Comparison of ENCODE assay signal across 31 cellular contexts in the genomic region with DNA sequence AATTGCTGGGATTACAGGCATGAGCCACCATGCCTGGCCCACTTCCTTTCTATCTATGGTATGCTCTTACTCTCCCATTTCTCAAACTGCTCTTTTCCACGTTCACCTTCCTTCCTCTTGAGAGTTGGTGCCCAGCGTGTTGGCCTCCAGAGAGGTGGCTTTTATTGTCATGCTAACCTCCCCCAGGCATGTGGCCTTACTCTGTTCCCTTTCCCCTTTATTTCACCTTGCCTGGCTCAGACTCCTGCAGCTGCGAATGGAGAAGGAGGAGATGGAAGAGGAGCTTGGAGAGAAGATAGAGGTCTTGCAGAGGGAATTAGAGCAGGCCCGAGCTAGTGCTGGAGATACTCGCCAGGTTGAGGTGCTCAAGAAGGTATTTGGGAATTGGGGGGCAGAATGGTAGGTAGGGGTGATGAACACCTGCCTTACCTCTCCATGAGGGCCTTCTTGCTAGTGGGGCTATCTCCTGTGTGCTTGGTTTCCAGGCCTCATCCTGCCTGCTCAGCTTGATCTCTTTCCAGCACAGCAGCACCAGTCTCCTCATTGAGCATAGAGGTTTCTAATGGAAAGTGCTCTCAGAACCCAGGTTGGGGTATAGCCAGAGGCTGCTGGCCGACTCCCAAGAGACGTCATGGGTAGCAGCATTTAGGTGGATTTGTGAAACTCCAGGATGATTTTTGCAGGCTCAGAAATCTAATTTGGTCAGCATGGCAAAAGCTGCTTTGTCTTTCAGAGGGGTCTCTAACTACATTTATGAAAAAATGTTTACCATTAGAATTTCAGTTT.
"Had no signal": no experiment of that assay in that cellular context is flagged by ENCODE, and none has a peak within 500 bp of the region (broad histone marks: within the 10 kb centered on the region; RNA-seq: fewer than 3 reads in every experiment).

No MANE protein-coding gene starts in this region.

- H3K9me3 ChIP-seq: breast epithelium, esophagus squamous epithelium, heart right ventricle, left lung, lower lobe of right lung, pancreas, psoas muscle, tibial nerve had no signal

- H3K27me3 Mint-ChIP-seq: activated CD4-positive, alpha-beta memory T cell treated with anti-CD3 and anti-CD28 coated beads, Interleukin-2, amount 10 ng/mL, durations not matched to agents 7 days and 5 days; activated CD4-positive, alpha-beta T cell treated with anti-CD3 and anti-CD28 coated beads, Interleukin-2, amount 10 ng/mL, durations not matched to agents 7 days and 5 days; activated T-helper 17 cell treated with anti-CD3 and anti-CD28 coated beads, Interleukin-2, amount 50 U/mL, for 72 hours; naive thymus-derived CD8-positive, alpha-beta T cell; stimulated activated naive CD8-positive, alpha-beta T cell treated with anti-CD3 and anti-CD28 coated beads, Interleukin-15, amount 100 ng/mL, for 72 hours had no signal

- H3K4me3 Mint-ChIP-seq: activated CD4-positive, alpha-beta memory T cell treated with anti-CD3 and anti-CD28 coated beads, Interleukin-2, amount 10 ng/mL, durations not matched to agents 7 days and 5 days; activated CD4-positive, alpha-beta T cell treated with anti-CD3 and anti-CD28 coated beads, Interleukin-2, amount 10 ng/mL, durations not matched to agents 7 days and 5 days; activated T-cell treated with anti-CD3 and anti-CD28 coated beads, Interleukin-2, amount 50 U/mL, for 4 hours; activated T-helper 17 cell treated with anti-CD3 and anti-CD28 coated beads, Interleukin-2, amount 50 U/mL, for 72 hours; dendritic cell treated with granulocyte-macrophage colony-stimulating factor and Interleukin-4, amounts not matched to agents 40 ng/mL and 50 ng/mL, for 4 days; naive thymus-derived CD8-positive, alpha-beta T cell; neural crest cell; stimulated activated memory B cell treated with anti-CD40 and anti-IgM and Interleukin-4, amounts not matched to agents 10 μg/mL and 1 μg/mL and 100 μg/mL, for 72 hours; stimulated activated naive CD8-positive, alpha-beta T cell treated with anti-CD3 and anti-CD28 coated beads, Interleukin-15, amount 100 ng/mL, for 72 hours; T-helper 1 cell treated with Interleukin-12 subunit alpha and Interleukin-12 subunit beta and Interleukin-4 antibody, amounts not matched to agents 30 μg/mL and 1 μg/mL, for 36 hours had no signal

- ATAC-seq: activated naive CD4-positive, alpha-beta T cell treated with anti-CD3 and anti-CD28 coated beads, Interleukin-2, amount 50 U/mL, for 72 hours; activated T-cell treated with anti-CD3 and anti-CD28 coated beads, Interleukin-2, amount 50 U/mL, for 4 hours; activated T-helper 17 cell treated with anti-CD3 and anti-CD28 coated beads, Interleukin-2, amount 50 U/mL, for 72 hours; heart right ventricle; left lung; lower lobe of right lung; naive thymus-derived CD8-positive, alpha-beta T cell; pancreas; psoas muscle; stimulated activated memory B cell treated with anti-CD40 and anti-IgM and Interleukin-4, amounts not matched to agents 10 μg/mL and 1 μg/mL and 100 μg/mL, for 72 hours; stimulated activated naive CD8-positive, alpha-beta T cell treated with anti-CD3 and anti-CD28 coated beads, Interleukin-15, amount 100 ng/mL, for 72 hours had no signal

- H3K27ac Mint-ChIP-seq: activated CD4-positive, alpha-beta memory T cell treated with anti-CD3 and anti-CD28 coated beads, Interleukin-2, amount 10 ng/mL, durations not matched to agents 7 days and 5 days; activated CD4-positive, alpha-beta T cell treated with anti-CD3 and anti-CD28 coated beads, Interleukin-2, amount 10 ng/mL, durations not matched to agents 7 days and 5 days; activated naive CD4-positive, alpha-beta T cell treated with anti-CD3 and anti-CD28 coated beads, Interleukin-2, amount 50 U/mL, for 72 hours; activated T-helper 17 cell treated with anti-CD3 and anti-CD28 coated beads, Interleukin-2, amount 50 U/mL, for 72 hours; dendritic cell treated with granulocyte-macrophage colony-stimulating factor and Interleukin-4, amounts not matched to agents 40 ng/mL and 50 ng/mL, for 4 days; stimulated activated memory B cell treated with anti-CD40 and anti-IgM and Interleukin-4, amounts not matched to agents 10 μg/mL and 1 μg/mL and 100 μg/mL, for 72 hours; stimulated activated naive CD8-positive, alpha-beta T cell treated with anti-CD3 and anti-CD28 coated beads, Interleukin-15, amount 100 ng/mL, for 72 hours; T-helper 1 cell treated with Interleukin-12 subunit alpha and Interleukin-12 subunit beta and Interleukin-4 antibody, amounts not matched to agents 30 μg/mL and 1 μg/mL, for 36 hours had no signal

- H3K36me3 Mint-ChIP-seq: activated naive CD4-positive, alpha-beta T cell treated with anti-CD3 and anti-CD28 coated beads, Interleukin-2, amount 50 U/mL, for 72 hours; naive thymus-derived CD8-positive, alpha-beta T cell had no signal

- H3K4me1 Mint-ChIP-seq: activated CD4-positive, alpha-beta memory T cell treated with anti-CD3 and anti-CD28 coated beads, Interleukin-2, amount 10 ng/mL, durations not matched to agents 7 days and 5 days; activated CD4-positive, alpha-beta T cell treated with anti-CD3 and anti-CD28 coated beads, Interleukin-2, amount 10 ng/mL, durations not matched to agents 7 days and 5 days; activated T-helper 17 cell treated with anti-CD3 and anti-CD28 coated beads, Interleukin-2, amount 50 U/mL, for 72 hours; naive thymus-derived CD8-positive, alpha-beta T cell; neural crest cell; stimulated activated naive CD8-positive, alpha-beta T cell treated with anti-CD3 and anti-CD28 coated beads, Interleukin-15, amount 100 ng/mL, for 72 hours had no signal

- DNase-seq: activated CD4-positive, alpha-beta memory T cell treated with anti-CD3 and anti-CD28 coated beads, Interleukin-2, amount 10 ng/mL, durations not matched to agents 7 days and 5 days; activated CD4-positive, alpha-beta T cell treated with anti-CD3 and anti-CD28 coated beads for 1 hour; activated CD4-positive, alpha-beta T cell treated with anti-CD3 and anti-CD28 coated beads, Interleukin-2, amount 10 ng/mL, durations not matched to agents 7 days and 5 days; activated CD8-positive, alpha-beta memory T cell treated with anti-CD3 and anti-CD28 coated beads, Interleukin-2, amount 50 U/mL, for 48 hours; activated naive CD4-positive, alpha-beta T cell; activated T-cell treated with anti-CD3 and anti-CD28 coated beads, Interleukin-2, amount 50 U/mL, for 4 hours; central memory CD4-positive, alpha-beta T cell; esophagus squamous epithelium; foreskin melanocyte; heart right ventricle; kidney glomerular epithelial cell; left lung; lower lobe of right lung; mesenchymal stem cell; naive thymus-derived CD8-positive, alpha-beta T cell; nucleus accumbens; pancreas; psoas muscle; stimulated activated CD4-positive, alpha-beta T cell treated with anti-CD3 and anti-CD28 coated beads, Interleukin-1b, Interleukin-23, amount 100 ng/mL, for 48 hours; stimulated activated CD4-positive, alpha-beta T cell treated with anti-CD3 and anti-CD28 coated beads, Interleukin-4, amount 100 ng/mL, for 4 hours; stimulated activated CD8-positive, alpha-beta memory T cell treated with anti-CD3 and anti-CD28 coated beads, Interleukin-4, amount 100 ng/mL, for 48 hours; stimulated activated naive CD8-positive, alpha-beta T cell treated with anti-CD3 and anti-CD28 coated beads, Interleukin-15, amount 100 ng/mL, for 72 hours; substantia nigra had no signal
